35 cellular contexts compared by ENCODE assay signal in the genomic region with DNA sequence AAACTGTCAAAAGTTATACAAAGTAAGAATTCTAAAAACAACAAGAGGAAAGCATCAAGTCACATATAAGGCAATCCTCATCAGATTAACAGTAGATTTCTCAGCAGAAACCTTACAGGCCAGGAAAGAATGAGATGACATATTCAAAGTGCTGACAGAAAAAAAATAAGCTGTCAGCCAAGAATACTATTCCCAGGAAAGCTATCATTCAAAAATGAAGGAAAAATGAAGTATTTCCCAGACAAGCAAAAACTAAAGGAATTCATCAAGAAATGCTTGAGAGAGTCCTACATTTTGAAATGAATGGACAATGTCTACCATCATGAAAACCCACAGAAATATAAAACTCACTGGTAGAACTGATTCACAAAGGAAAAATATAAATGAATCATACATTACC.
"Had no signal": no experiment of that assay in that cellular context is flagged by ENCODE, and none has a peak within 500 bp of the region (broad histone marks: within the 10 kb centered on the region; RNA-seq: fewer than 3 reads in every experiment).

No MANE protein-coding gene starts in this region.

- H3K36me3 ChIP-seq: MG63 had no signal

- DNase-seq: Karpas-422, Kasumi-1, MG63, MM.1S, MV-4-11, NCI-H1048, NCI-H1092, NCI-H1092 treated with DMSO at 0.1 percent for 48 hours, NCI-H1105, NCI-H1105 treated with DMSO at 0.1 percent for 48 hours, NCI-H1417, NCI-H1436, NCI-H1436 treated with DMSO at 0.1 percent for 48 hours, NCI-H146, NCI-H1694, NCI-H1694 treated with DMSO at 0.1 percent for 48 hours, NCI-H187, NCI-H187 treated with DMSO at 0.1 percent for 48 hours, NCI-H1930, NCI-H2029, NCI-H2029 treated with DMSO at 0.1 percent for 48 hours, NCI-H2081, NCI-H2081 treated with DMSO at 0.1 percent for 48 hours, NCI-H2107, NCI-H2171, NCI-H2171 treated with DMSO at 0.1 percent for 48 hours, NCI-H2227 treated with DMSO at 0.1 percent for 48 hours, NCI-H226, NCI-H345, NCI-H446, NCI-H446 treated with DMSO at 0.1 percent for 48 hours, NCI-H510A, NCI-H510A treated with DMSO at 0.1 percent for 48 hours, NCI-H524, NCI-H524 treated with DMSO at 0.1 percent for 48 hours had no signal

- H3K27me3 ChIP-seq: MG63 had no signal

- H3K4me3 ChIP-seq: MG63 had no signal
